ENCODE assay signal across 20 cellular contexts in genomic region chr12:75457191-75457590, GRCh38. TPM values are rescaled to one million over a fixed set of nuclear protein-coding genes. Genes with fewer than 3 reads are reported as not detected.
DNase-seq lines count a peak whose midpoint lies in the region; ATAC-seq and TF ChIP-seq lines count a peak whose summit lies in the region.
"Had no signal": no experiment of that assay in that cellular context is flagged by ENCODE, and none has a peak within 500 bp of the region (broad histone marks: within the 10 kb centered on the region; RNA-seq: fewer than 3 reads in every experiment).

No MANE protein-coding gene starts in this region.

- H3K27me3 Mint-ChIP-seq in activated CD4-positive, alpha-beta memory T cell treated with anti-CD3 and anti-CD28 coated beads, Interleukin-2, amount 10 ng/mL, durations not matched to agents 7 days and 5 days = no peaks in the 10 kb centered on the region
- H3K27me3 Mint-ChIP-seq in activated CD4-positive, alpha-beta memory T cell treated with anti-CD3 and anti-CD28 coated beads for 36 hours = no peaks in the 10 kb centered on the region
- no peaks in the 10 kb centered on the region for H3K27me3 Mint-ChIP-seq in activated T-helper 17 cell treated with anti-CD3 and anti-CD28 coated beads, Interleukin-2, amount 50 U/mL, for 72 hours
- H3K27me3 Mint-ChIP-seq: activated naive CD8-positive, alpha-beta T cell had no signal

- H3K4me1 ChIP-seq in neutrophil (ENCODE audit: control insufficient read depth in 1 of 2, insufficient read depth in 1 of 2, low read depth in 1 of 2, low read length in 1 of 2) = peaks cover 12 to 27% of the 10 kb centered on the region in 2 experiments
- no peaks in the 10 kb centered on the region for H3K4me1 ChIP-seq in tibial nerve
- H3K4me1 ChIP-seq: upper lobe of left lung had no signal

- 80% methylated on average over 1 of the region's 1 CpG for WGBS in tibial nerve, 2 donors

- H3K9me3 ChIP-seq in neutrophil = peaks cover 5% of the 10 kb centered on the region
- peaks cover 0 to 20% (median 2%) of the 10 kb centered on the region in 4 donors for H3K9me3 ChIP-seq in tibial nerve
- H3K9me3 ChIP-seq: A549 had no signal

- H3K36me3 ChIP-seq in neutrophil = no peaks in the 10 kb centered on the region
- H3K36me3 ChIP-seq in tibial nerve = no peaks in the 10 kb centered on the region
- H3K36me3 ChIP-seq: upper lobe of left lung had no signal

- peaks cover 15% of the 10 kb centered on the region for H3K36me3 Mint-ChIP-seq in activated CD4-positive, alpha-beta memory T cell treated with anti-CD3 and anti-CD28 coated beads, Interleukin-2, amount 10 ng/mL, durations not matched to agents 7 days and 5 days (ENCODE audit: low read depth)
- H3K36me3 Mint-ChIP-seq in activated CD4-positive, alpha-beta memory T cell treated with anti-CD3 and anti-CD28 coated beads for 36 hours = peaks cover 10% of the 10 kb centered on the region
- H3K36me3 Mint-ChIP-seq in activated T-helper 17 cell treated with anti-CD3 and anti-CD28 coated beads, Interleukin-2, amount 50 U/mL, for 72 hours (ENCODE audit: low read depth) = no peaks in the 10 kb centered on the region
- H3K36me3 Mint-ChIP-seq: activated naive CD8-positive, alpha-beta T cell had no signal

- POLR2A ChIA-PET in activated CD4-positive, alpha-beta memory T cell treated with anti-CD3 and anti-CD28 coated beads, Interleukin-2, amount 10 ng/mL, durations not matched to agents 7 days and 5 days (lab: Charles Lee) = interaction anchor here (0.7 to 2.1 kb wide), 3 partner anchors 24 to 66 kb away, joined by 4 to 6 read pairs (median 6); partner anchors contain the start of genes GLIPR1, GLIPR1L2 and KRR1
- POLR2A ChIA-PET in activated CD4-positive, alpha-beta memory T cell treated with anti-CD3 and anti-CD28 coated beads for 36 hours (lab: Charles Lee) = no interaction called here
- POLR2A ChIA-PET in HEK293T (lab: Yijun Ruan, JAX) = no interaction called here

- H3K27me3 ChIP-seq in neutrophil = no peaks in the 10 kb centered on the region
- no peaks in the 10 kb centered on the region for H3K27me3 ChIP-seq in tibial nerve
- H3K27me3 ChIP-seq: dorsolateral prefrontal cortex, upper lobe of left lung had no signal

- CTCF ChIA-PET in activated CD4-positive, alpha-beta memory T cell treated with anti-CD3 and anti-CD28 coated beads, Interleukin-2, amount 10 ng/mL, durations not matched to agents 7 days and 5 days (lab: Charles Lee) = interaction anchor here (1.2 to 3.6 kb wide), 2 partner anchors 28 to 66 kb away, joined by 5 to 17 read pairs; partner anchors contain the start of gene GLIPR1L2
- CTCF ChIA-PET in activated CD4-positive, alpha-beta memory T cell treated with anti-CD3 and anti-CD28 coated beads for 36 hours (lab: Charles Lee) = interaction anchor here (1.8 kb wide), 1 partner anchor 20 kb away, joined by 6 read pairs; no protein-coding TSS in a partner anchor
- CTCF ChIA-PET in HEK293T (lab: Yijun Ruan, JAX) = interaction anchor here (0.6 kb wide), 1 partner anchor 17 kb away, joined by 3 read pairs; no protein-coding TSS in a partner anchor

- H3K27ac ChIP-seq in neutrophil (peak overlapping the region; percentile 63), tibial nerve (no peak overlapping the region)
- H3K27ac ChIP-seq: dorsolateral prefrontal cortex, upper lobe of left lung had no signal

- peaks cover 11% of the 10 kb centered on the region for H3K9me3 Mint-ChIP-seq in activated CD4-positive, alpha-beta memory T cell treated with anti-CD3 and anti-CD28 coated beads, Interleukin-2, amount 10 ng/mL, durations not matched to agents 7 days and 5 days
- peaks cover 11% of the 10 kb centered on the region for H3K9me3 Mint-ChIP-seq in activated CD4-positive, alpha-beta memory T cell treated with anti-CD3 and anti-CD28 coated beads for 36 hours
- no peaks in the 10 kb centered on the region for H3K9me3 Mint-ChIP-seq in activated T-helper 17 cell treated with anti-CD3 and anti-CD28 coated beads, Interleukin-2, amount 50 U/mL, for 72 hours

- no peak for TF ChIP-seq POLR2A in tibial nerve (IDR thresholded peaks at IDR 0.05)

- no peak for DNase-seq in activated CD4-positive, alpha-beta memory T cell treated with anti-CD3 and anti-CD28 coated beads, Interleukin-2, amount 10 ng/mL, durations not matched to agents 7 days and 5 days
- DNase-seq in activated CD4-positive, alpha-beta memory T cell treated with anti-CD3 and anti-CD28 coated beads for 36 hours = no peak
- DNase-seq in KG1 (lab: John Stamatoyannopoulos, UW) (peak; percentile 44), HEK293T (ENCODE audit: extremely low spot score) (no peak), NCI-H2227 treated with DMSO at 0.1 percent for 48 hours (lab: John Stamatoyannopoulos, UW) (no peak), tibial nerve (ENCODE audit: low spot score in 2 of 2) (no peak)
- DNase-seq: activated CD4-positive, CD25-positive, alpha-beta regulatory T cell treated with anti-CD3 and anti-CD28 coated beads, Interleukin-2, amount 50 U/mL, for 72 hours; dorsolateral prefrontal cortex; EL; mammary epithelial cell; NCI-H2029 treated with DMSO at 0.1 percent for 48 hours; nucleus accumbens; SW 1271; upper lobe of left lung had no signal

- ATAC-seq in activated T-helper 17 cell treated with anti-CD3 and anti-CD28 coated beads, Interleukin-2, amount 50 U/mL, for 72 hours (replicated peaks) = no peak
- ATAC-seq: A549, Right ventricle myocardium inferior had no signal

- TF ChIP-seq CTCF in neutrophil (IDR thresholded peaks at IDR 0.05) (no peak), tibial nerve (IDR thresholded peaks at IDR 0.05) (no peak)

- H3K4me1 Mint-ChIP-seq in activated CD4-positive, alpha-beta memory T cell treated with anti-CD3 and anti-CD28 coated beads, Interleukin-2, amount 10 ng/mL, durations not matched to agents 7 days and 5 days = peaks cover 37% of the 10 kb centered on the region
- peaks cover 37% of the 10 kb centered on the region for H3K4me1 Mint-ChIP-seq in activated CD4-positive, alpha-beta memory T cell treated with anti-CD3 and anti-CD28 coated beads for 36 hours (ENCODE audit: low read depth)
- H3K4me1 Mint-ChIP-seq in activated T-helper 17 cell treated with anti-CD3 and anti-CD28 coated beads, Interleukin-2, amount 50 U/mL, for 72 hours = peaks cover 23% of the 10 kb centered on the region
- H3K4me1 Mint-ChIP-seq: B cell had no signal

- no peak overlapping the region for H3K4me3 Mint-ChIP-seq in activated CD4-positive, alpha-beta memory T cell treated with anti-CD3 and anti-CD28 coated beads, Interleukin-2, amount 10 ng/mL, durations not matched to agents 7 days and 5 days
- H3K4me3 Mint-ChIP-seq in activated CD4-positive, alpha-beta memory T cell treated with anti-CD3 and anti-CD28 coated beads for 36 hours = no peak overlapping the region
- H3K4me3 Mint-ChIP-seq in activated T-helper 17 cell treated with anti-CD3 and anti-CD28 coated beads, Interleukin-2, amount 50 U/mL, for 72 hours = no peak overlapping the region
- H3K4me3 Mint-ChIP-seq: B cell had no signal

- TF ChIP-seq EP300 in tibial nerve (IDR thresholded peaks at IDR 0.05) = no peak

- H3K4me3 ChIP-seq in neutrophil (ENCODE audit: low read depth in 1 of 2, low read length in 1 of 2) (no peak overlapping the region), tibial nerve (no peak overlapping the region)
- H3K4me3 ChIP-seq: A549, dorsolateral prefrontal cortex, upper lobe of left lung had no signal

- intact Hi-C loops in activated CD4-positive, alpha-beta memory T cell treated with anti-CD3 and anti-CD28 coated beads for 36 hours (cut with micrococcal nuclease) = loop anchor here (2.0 kb wide), 1 partner anchor 20 kb away; no protein-coding TSS in a partner anchor

- H3K27ac Mint-ChIP-seq in activated CD4-positive, alpha-beta memory T cell treated with anti-CD3 and anti-CD28 coated beads, Interleukin-2, amount 10 ng/mL, durations not matched to agents 7 days and 5 days = peak overlapping the region; percentile 4
- H3K27ac Mint-ChIP-seq in activated CD4-positive, alpha-beta memory T cell treated with anti-CD3 and anti-CD28 coated beads for 36 hours = no peak overlapping the region
- peak overlapping the region; percentile 58 for H3K27ac Mint-ChIP-seq in activated T-helper 17 cell treated with anti-CD3 and anti-CD28 coated beads, Interleukin-2, amount 50 U/mL, for 72 hours
- H3K27ac Mint-ChIP-seq: activated naive CD8-positive, alpha-beta T cell; B cell had no signal

TF ChIP-seq in HEK293T, 16 proteins besides CTCF, POLR2A, EP300 and RAD21 (continues in another document):
- TF ChIP-seq CTBP1 (IDR thresholded peaks at IDR 0.05; ENCODE audit: borderline replicate concordance) (no peak), PKNOX1 (IDR thresholded peaks at IDR 0.05) (no peak), ELF4 (IDR thresholded peaks at IDR 0.05) (no peak), FOXA1 (IDR thresholded peaks at IDR 0.05) (no peak), LEF1 (IDR thresholded peaks at IDR 0.05; ENCODE audit: borderline replicate concordance) (no peak), BHLHE40 (IDR thresholded peaks at IDR 0.05; ENCODE audit: borderline replicate concordance) (no peak), SP1 (IDR thresholded peaks at IDR 0.05) (no peak), TARDBP (IDR thresholded peaks at IDR 0.05) (no peak), FOXK2 (IDR thresholded peaks at IDR 0.05) (no peak), ARNT (IDR thresholded peaks at IDR 0.05) (no peak), ZNF384 (IDR thresholded peaks at IDR 0.05) (no peak), L3MBTL2 (conservative IDR thresholded peaks at IDR 0.05) (no peak)

RNA-seq across cellular contexts. Expression of gene GLIPR1, which starts 23.4 kb away (rescaled TPM):
- 10 to 100 TPM; 52.3 to 54.7 TPM for total RNA-seq in activated CD4-positive, alpha-beta memory T cell treated with anti-CD3 and anti-CD28 coated beads, Interleukin-2, amount 10 ng/mL, durations not matched to agents 7 days and 5 days
- total RNA-seq in activated CD4-positive, alpha-beta memory T cell treated with anti-CD3 and anti-CD28 coated beads for 36 hours = 1 to 10 TPM; 5.8 to 6.8 TPM
- total RNA-seq in activated T-helper 17 cell treated with anti-CD3 and anti-CD28 coated beads, Interleukin-2, amount 50 U/mL, for 72 hours = 10 to 100 TPM; 45.9 to 50.2 TPM
- 10 to 100 TPM in 1 of 4 donors, 1 to 10 TPM in 3; 4.7 to 12.3 (median 6.5) TPM for total RNA-seq in tibial nerve

RNA-seq across cellular contexts. Expression of gene KRR1, which starts 54.2 kb away (rescaled TPM):
- total RNA-seq in activated CD4-positive, alpha-beta memory T cell treated with anti-CD3 and anti-CD28 coated beads, Interleukin-2, amount 10 ng/mL, durations not matched to agents 7 days and 5 days = 10 to 100 TPM; 61.8 to 67.2 TPM
- total RNA-seq in activated CD4-positive, alpha-beta memory T cell treated with anti-CD3 and anti-CD28 coated beads for 36 hours = 100 to 1,000 TPM in 1 of 2 experiments, 10 to 100 TPM in 1; 96.6 to 106 TPM
- total RNA-seq in activated T-helper 17 cell treated with anti-CD3 and anti-CD28 coated beads, Interleukin-2, amount 50 U/mL, for 72 hours = 100 to 1,000 TPM; 113 to 151 TPM
- 10 to 100 TPM; 16.5 to 34.7 (median 22.2) TPM for total RNA-seq in tibial nerve
